ENCODE assay signal across 1 cellular context in the genomic region with DNA sequence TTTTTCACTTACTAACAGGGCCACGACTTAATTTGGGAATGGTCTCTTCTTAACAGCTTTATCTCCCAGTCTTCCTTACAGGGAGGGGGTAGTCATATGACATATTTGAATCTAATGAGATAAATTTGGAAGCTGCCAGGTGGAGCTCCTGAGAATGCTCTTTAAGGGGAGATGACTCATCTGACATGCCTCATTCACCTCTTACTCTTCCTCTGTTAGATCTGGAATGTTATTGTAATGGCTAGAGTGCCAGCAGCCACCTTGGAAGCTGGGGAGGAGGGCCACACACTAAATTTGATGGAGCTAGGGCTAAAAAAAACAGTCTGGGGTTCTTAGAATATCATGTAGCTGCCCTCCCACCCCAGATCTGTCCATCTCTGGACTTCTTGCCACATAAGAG.
TF ChIP-seq lines count a peak whose summit lies in the region.

No MANE protein-coding gene starts in this region.

TF ChIP-seq in GM23338, 12 proteins besides CTCF, POLR2A, EP300 and RAD21 (continued from another document):
- TF ChIP-seq ZNF331 (CRISPR knock-in tag; IDR thresholded peaks at IDR 0.05; ENCODE audit: low read depth), result no peak
